In the genomic region with DNA sequence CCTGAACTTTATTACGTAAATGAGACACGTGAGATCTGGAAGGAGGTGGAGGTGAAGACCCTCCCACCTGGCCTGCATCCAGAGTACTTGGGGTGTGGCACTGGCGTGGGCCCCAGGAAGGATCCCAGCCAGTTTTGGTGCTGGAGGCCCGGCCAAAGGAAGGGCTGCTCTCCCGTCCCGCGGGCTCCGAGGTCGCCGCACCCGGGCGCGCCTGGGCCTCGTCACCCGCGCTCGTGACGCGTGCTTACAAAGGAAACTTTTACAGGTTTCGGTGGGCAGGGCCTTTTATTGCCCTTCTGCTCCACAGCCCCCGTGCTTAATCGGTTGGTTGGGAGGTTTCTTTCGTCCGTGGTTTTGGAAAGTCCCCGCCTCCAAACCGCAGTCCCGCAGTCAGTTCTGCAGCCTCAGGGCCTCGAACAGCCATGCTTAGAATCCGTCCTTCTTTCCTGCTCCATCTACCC, we compare ENCODE assay signal across 8 cellular contexts. TPM values are rescaled to one million over a fixed set of nuclear protein-coding genes. Genes with fewer than 3 reads are reported as not detected.
A peak's percentile ranks its signal among the peaks of the same experiment; 100 is the strongest.
DNase-seq lines count a peak whose midpoint lies in the region; ATAC-seq, FAIRE-seq and TF ChIP-seq lines count a peak whose summit lies in the region.

No MANE protein-coding gene starts in this region.

- peak overlapping the region; percentile 37 to 48 for H3K4me3 ChIP-seq in muscle layer of duodenum (ENCODE audit: low read depth in 1 of 2, low read length in 2 of 2)
- H3K4me3 ChIP-seq in testis, result peak overlapping the region; percentile 24 to 36

- TF ChIP-seq CTCF in testis (IDR thresholded peaks at IDR 0.05), result no peak

- H3K27me3 ChIP-seq in muscle layer of duodenum (ENCODE audit: low read depth, low read length), result peaks cover 50% of the 10 kb centered on the region
- H3K27me3 ChIP-seq in testis, result no peaks in the 10 kb centered on the region

- peaks cover 0 to 7% of the 10 kb centered on the region in 2 donors for H3K9me3 ChIP-seq in muscle layer of duodenum (ENCODE audit: control insufficient read depth in 1 of 2, low read length in 2 of 2)
- no peaks in the 10 kb centered on the region for H3K9me3 ChIP-seq in testis

- 1 to 2% methylated on average over 25 to 29 of the region's 29 CpGs for WGBS in testis, 2 donors

- peaks cover 4 to 22% of the 10 kb centered on the region in 2 donors for H3K4me1 ChIP-seq in muscle layer of duodenum (ENCODE audit: control insufficient read depth in 1 of 2, insufficient read depth in 2 of 2, low read length in 2 of 2)
- H3K4me1 ChIP-seq in testis, result no peaks in the 10 kb centered on the region

- H3K36me3 ChIP-seq in muscle layer of duodenum (ENCODE audit: control insufficient read depth in 1 of 2, insufficient read depth in 2 of 2, low read length in 2 of 2), result no peaks in the 10 kb centered on the region
- H3K36me3 ChIP-seq in testis (ENCODE audit: low read depth, missing control alignments), result no peaks in the 10 kb centered on the region

- peak; percentile 65 for ATAC-seq in HG02642 (IDR thresholded peaks at IDR 0.05; ENCODE audit: poor library complexity, unreplicated experiment)

- no peak overlapping the region for H3K27ac ChIP-seq in muscle layer of duodenum (ENCODE audit: low read length)
- no peak overlapping the region for H3K27ac ChIP-seq in testis

- intact Hi-C loops in testis (cut with DNase I; ENCODE audit: low total_unique reads), result no loop called here

- TF ChIP-seq POLR2A in GM12892 (IDR thresholded peaks at IDR 0.05; ENCODE audit: low read depth, low read length) (no peak), testis (IDR thresholded peaks at IDR 0.05) (no peak)

- no peak for FAIRE-seq in GM12892 (lab: Jason Lieb, UNC)

- DNase-seq in GM12892 (ENCODE audit: insufficient read length), result peak; percentile 37
- DNase-seq in T-helper 1 cell, result peak; percentile 35 to 83 (median 56)
- DNase-seq in dermis blood vessel endothelial cell, result peak; percentile 56
- no peak for DNase-seq in testis
- DNase-seq in NCI-H128 (lab: John Stamatoyannopoulos, UW; ENCODE audit: unreplicated experiment), result no peak
- DNase-seq in anterior cingulate cortex (lab: John Stamatoyannopoulos, UW), result no peak

RNA-seq across cellular contexts. Expression of gene CDKN2A, which starts 29.2 kb away (rescaled TPM):
- 11.5 TPM for polyA plus RNA-seq in GM12892 (2012; ENCODE audit: missing spikeins)
- total RNA-seq in dermis blood vessel endothelial cell (1.0 and 1.3 TPM in 2 replicates), testis (10 to 100 TPM; 20.4 to 67.5 TPM)
- 12.9 TPM for polyA plus RNA-seq in testis (ENCODE audit: insufficient read depth, low read depth, low replicate concordance)

RNA-seq across cellular contexts. Expression of gene CDKN2B-AS1, which starts 29.6 kb away (rescaled TPM):
- 0.49 TPM for polyA plus RNA-seq in GM12892 (2012; ENCODE audit: missing spikeins)
- 0.28 and 2.2 TPM in 2 replicates for total RNA-seq in dermis blood vessel endothelial cell
- total RNA-seq in testis, result 1 to 10 TPM; 3.0 to 3.5 TPM
- polyA plus RNA-seq in testis (ENCODE audit: insufficient read depth, low read depth, low replicate concordance), result 2.2 TPM

RNA-seq across cellular contexts. Expression of gene CDKN2B, which starts 44.1 kb away (rescaled TPM):
- 0.11 TPM for polyA plus RNA-seq in GM12892 (2012; ENCODE audit: missing spikeins)
- total RNA-seq in dermis blood vessel endothelial cell, result 1.9 and 2.4 TPM in 2 replicates
- total RNA-seq in testis, result 10 to 100 TPM; 17.3 to 28.7 TPM
- polyA plus RNA-seq in testis (ENCODE audit: insufficient read depth, low read depth, low replicate concordance), result 11.8 TPM

Comparison
In these comparisons a context has a peak if more than half of its experiments do, and no peak if none do; other contexts are left out.
1. DNase-seq: peak in GM12892 (single experiment), T-helper 1 cell (5 of 5) and dermis blood vessel endothelial cell (single experiment); none in testis (single experiment), NCI-H128 (single experiment) and anterior cingulate cortex (0 of 58).